8 cellular contexts compared by ENCODE assay signal in genomic region chr1:98794196-98794886, GRCh38.
DNase-seq lines count a peak whose midpoint lies in the region; ATAC-seq lines count a peak whose summit lies in the region.

No MANE protein-coding gene starts in this region.

- no peaks in the 10 kb centered on the region for H3K79me1 ChIP-seq in mesendoderm (ENCODE audit: low read length)

- no peak overlapping the region for H3K18ac ChIP-seq in mesendoderm (ENCODE audit: low read length)

- no peak overlapping the region for H3K4ac ChIP-seq in mesendoderm (ENCODE audit: low read depth, low read length)

- DNase-seq in CD4-positive, alpha-beta memory T cell = peak; percentile 65 to 72 (median 70)
- peak; percentile 64 for DNase-seq in NCI-H2227 (lab: John Stamatoyannopoulos, UW; ENCODE audit: unreplicated experiment)
- DNase-seq in activated CD4-positive, alpha-beta T cell treated with anti-CD3 and anti-CD28 coated beads for 1 hour = peak; percentile 16
- DNase-seq in effector CD4-positive, alpha-beta T cell = peak; percentile 42
- peak; percentile 82 for DNase-seq in mesendoderm
- peak; percentile 45 to 55 for DNase-seq in stimulated activated naive CD8-positive, alpha-beta T cell treated with anti-CD3 and anti-CD28 coated beads, Interleukin-15, amount 100 ng/mL, for 72 hours

- H3K79me2 ChIP-seq in mesendoderm (ENCODE audit: control insufficient read depth, insufficient read depth, low read length) = no peaks in the 10 kb centered on the region

- no peak overlapping the region for H4K5ac ChIP-seq in mesendoderm (ENCODE audit: low read length)

- no peak overlapping the region for H3K23ac ChIP-seq in mesendoderm (ENCODE audit: low read length)

- peaks cover 18% of the 10 kb centered on the region for H3K4me1 ChIP-seq in CD4-positive, alpha-beta memory T cell (ENCODE audit: insufficient read depth, low read length)
- no peaks in the 10 kb centered on the region for H3K4me1 ChIP-seq in mesendoderm (ENCODE audit: control insufficient read depth, low read depth, low read length)

- no peak overlapping the region for H2BK120ac ChIP-seq in mesendoderm (ENCODE audit: low read depth, low read length)

- POLR2A ChIA-PET in CD4-positive, alpha-beta memory T cell (lab: Charles Lee; ENCODE audit: partially characterized antibody) = interaction anchor here (0.7 to 2.5 kb wide), 2 partner anchors 77 to 146 kb away, joined by 3 to 14 read pairs; no protein-coding TSS in a partner anchor

- no peak overlapping the region for H3K27ac ChIP-seq in CD4-positive, alpha-beta memory T cell (ENCODE audit: low read depth, low read length)
- H3K27ac ChIP-seq in mesendoderm (ENCODE audit: low read depth, low read length) = no peak overlapping the region

- H3K36me3 Mint-ChIP-seq in CD4-positive, alpha-beta memory T cell = no peaks in the 10 kb centered on the region

- H3K4me3 ChIP-seq in CD4-positive, alpha-beta memory T cell (ENCODE audit: low read length in 2 of 2) = no peak overlapping the region
- no peak overlapping the region for H3K4me3 ChIP-seq in mesendoderm (ENCODE audit: low read length)

- H3K56ac ChIP-seq in mesendoderm (ENCODE audit: low read length) = no peak overlapping the region

- H3K27ac Mint-ChIP-seq in CD4-positive, alpha-beta memory T cell = no peak overlapping the region
- H3K27ac Mint-ChIP-seq in stimulated activated naive CD8-positive, alpha-beta T cell treated with anti-CD3 and anti-CD28 coated beads, Interleukin-15, amount 100 ng/mL, for 72 hours = no peak overlapping the region

- no peak overlapping the region for H2BK15ac ChIP-seq in mesendoderm (replicated peaks; ENCODE audit: low read depth)

- H3K27me3 ChIP-seq in CD4-positive, alpha-beta memory T cell (ENCODE audit: insufficient read depth, low read length) = no peaks in the 10 kb centered on the region
- no peaks in the 10 kb centered on the region for H3K27me3 ChIP-seq in mesendoderm (ENCODE audit: insufficient read depth, low read length, poor library complexity)

- no peak overlapping the region for H2BK5ac ChIP-seq in mesendoderm (ENCODE audit: low read length)

- H3K9me3 Mint-ChIP-seq in CD4-positive, alpha-beta memory T cell = no peaks in the 10 kb centered on the region
- no peaks in the 10 kb centered on the region for H3K9me3 Mint-ChIP-seq in stimulated activated naive CD8-positive, alpha-beta T cell treated with anti-CD3 and anti-CD28 coated beads, Interleukin-15, amount 100 ng/mL, for 72 hours

- H3K4me1 Mint-ChIP-seq in CD4-positive, alpha-beta memory T cell = peaks cover 24 to 35% (median 26%) of the 10 kb centered on the region in 4 donors
- peaks cover 27% of the 10 kb centered on the region for H3K4me1 Mint-ChIP-seq in stimulated activated naive CD8-positive, alpha-beta T cell treated with anti-CD3 and anti-CD28 coated beads, Interleukin-15, amount 100 ng/mL, for 72 hours

- H3K9ac ChIP-seq in mesendoderm (ENCODE audit: low read length) = no peak overlapping the region

- no peak overlapping the region for H2AK5ac ChIP-seq in mesendoderm (ENCODE audit: low read length)

- intact Hi-C loops in CD4-positive, alpha-beta memory T cell (cut with micrococcal nuclease) = loop anchor here (1.0 to 5.0 kb wide), 7 partner anchors 45 to 913 kb away; no protein-coding TSS in a partner anchor

- H3K27me3 Mint-ChIP-seq in CD4-positive, alpha-beta memory T cell = no peaks in the 10 kb centered on the region
- H3K27me3 Mint-ChIP-seq in stimulated activated naive CD8-positive, alpha-beta T cell treated with anti-CD3 and anti-CD28 coated beads, Interleukin-15, amount 100 ng/mL, for 72 hours = peaks cover 7% of the 10 kb centered on the region

- no peaks in the 10 kb centered on the region for H3K9me3 ChIP-seq in CD4-positive, alpha-beta memory T cell (ENCODE audit: control insufficient read depth in 1 of 2, low read length in 2 of 2)

- no CpG with 5 or more reads among the region's 3 CpGs for WGBS in mesendoderm (ENCODE audit: extremely low coverage, insufficient coverage, low lambda C conversion rate)

- no peak overlapping the region for H4K8ac ChIP-seq in mesendoderm (ENCODE audit: low read depth, low read length)

- no peaks in the 10 kb centered on the region for H3K36me3 ChIP-seq in CD4-positive, alpha-beta memory T cell (ENCODE audit: insufficient read depth, low read length)
- H3K36me3 ChIP-seq in mesendoderm (ENCODE audit: control insufficient read depth, insufficient read depth, low read length) = no peaks in the 10 kb centered on the region

- H3K4me2 ChIP-seq in mesendoderm (ENCODE audit: low read length) = no peak overlapping the region

- ATAC-seq in GM18907 (IDR thresholded peaks at IDR 0.05; ENCODE audit: unreplicated experiment) = peak; percentile 99
- peak; percentile 84 for ATAC-seq in HG03066 (IDR thresholded peaks at IDR 0.05; ENCODE audit: low read depth, unreplicated experiment)
- peak; percentile 92 for ATAC-seq in stimulated activated naive CD8-positive, alpha-beta T cell treated with anti-CD3 and anti-CD28 coated beads, Interleukin-15, amount 100 ng/mL, for 72 hours

- H3K4me3 Mint-ChIP-seq in CD4-positive, alpha-beta memory T cell = peak overlapping the region in 1 of 8 donors; percentile 60
- H3K4me3 Mint-ChIP-seq in stimulated activated naive CD8-positive, alpha-beta T cell treated with anti-CD3 and anti-CD28 coated beads, Interleukin-15, amount 100 ng/mL, for 72 hours = no peak overlapping the region

- CTCF ChIA-PET in CD4-positive, alpha-beta memory T cell (lab: Charles Lee; ENCODE audit: partially characterized antibody) = interaction anchor here (0.7 to 3.6 kb wide), 56 partner anchors 9 to 915 kb away, joined by 3 to 40 read pairs (median 4); no protein-coding TSS in a partner anchor

Comparison
In these comparisons a context has a peak if more than half of its experiments do, and no peak if none do; other contexts are left out.
1. DNase-seq: peak in every context shown above with its lines; median percentile 82 in mesendoderm; 70 in CD4-positive, alpha-beta memory T cell; 64 in NCI-H2227; 50 in stimulated activated naive CD8-positive, alpha-beta T cell treated with anti-CD3 and anti-CD28 coated beads, Interleukin-15, amount 100 ng/mL, for 72 hours; 42 in effector CD4-positive, alpha-beta T cell; 16 in activated CD4-positive, alpha-beta T cell treated with anti-CD3 and anti-CD28 coated beads for 1 hour.